ENCODE assay signal across 1 cellular context in the genomic region with DNA sequence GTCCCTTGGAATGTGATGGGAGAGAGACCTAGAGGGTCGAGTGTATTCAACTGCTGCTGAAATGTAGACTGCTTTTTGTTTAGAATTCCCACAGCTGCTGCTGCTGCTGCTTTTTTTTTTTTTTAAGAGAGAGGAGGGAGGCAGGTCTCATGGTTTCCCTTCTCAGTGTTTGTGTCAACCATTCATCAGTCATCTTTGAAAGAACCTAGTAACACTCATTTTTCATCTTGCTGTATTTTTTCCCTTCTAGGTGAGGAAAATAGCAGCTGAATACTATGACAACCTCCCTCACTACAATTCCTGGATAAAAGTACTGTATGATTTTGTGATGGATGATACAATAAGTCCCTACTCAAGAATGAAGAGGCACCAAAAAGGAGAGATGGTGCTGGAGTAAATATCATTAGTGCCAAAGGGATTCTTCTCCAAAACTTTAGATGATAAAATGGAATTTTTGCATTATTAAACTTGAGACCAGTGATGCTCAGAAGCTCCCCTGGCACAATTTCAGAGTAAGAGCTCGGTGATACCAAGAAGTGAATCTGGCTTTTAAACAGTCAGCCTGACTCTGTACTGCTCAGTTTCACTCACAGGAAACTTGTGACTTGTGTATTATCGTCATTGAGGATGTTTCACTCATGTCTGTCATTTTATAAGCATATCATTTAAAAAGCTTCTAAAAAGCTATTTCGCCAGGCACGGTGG.
TF ChIP-seq lines count a peak whose summit lies in the region.

No MANE protein-coding gene starts in this region.

TF ChIP-seq in GM23338, 12 proteins besides CTCF, POLR2A, EP300 and RAD21 (continued from another document):
- TF ChIP-seq ZNF462 (CRISPR knock-in tag; IDR thresholded peaks at IDR 0.05) (no peak), CREB1 (CRISPR knock-in tag; IDR thresholded peaks at IDR 0.05; ENCODE audit: low read depth) (no peak), EZH2phosphoT487 (IDR thresholded peaks at IDR 0.05; ENCODE audit: unreplicated experiment) (no peak), ZNF331 (CRISPR knock-in tag; IDR thresholded peaks at IDR 0.05; ENCODE audit: low read depth) (no peak), EZH2 (IDR thresholded peaks at IDR 0.05; ENCODE audit: low read depth, unreplicated experiment) (no peak)
- TF ChIP-seq, protein P1, sequence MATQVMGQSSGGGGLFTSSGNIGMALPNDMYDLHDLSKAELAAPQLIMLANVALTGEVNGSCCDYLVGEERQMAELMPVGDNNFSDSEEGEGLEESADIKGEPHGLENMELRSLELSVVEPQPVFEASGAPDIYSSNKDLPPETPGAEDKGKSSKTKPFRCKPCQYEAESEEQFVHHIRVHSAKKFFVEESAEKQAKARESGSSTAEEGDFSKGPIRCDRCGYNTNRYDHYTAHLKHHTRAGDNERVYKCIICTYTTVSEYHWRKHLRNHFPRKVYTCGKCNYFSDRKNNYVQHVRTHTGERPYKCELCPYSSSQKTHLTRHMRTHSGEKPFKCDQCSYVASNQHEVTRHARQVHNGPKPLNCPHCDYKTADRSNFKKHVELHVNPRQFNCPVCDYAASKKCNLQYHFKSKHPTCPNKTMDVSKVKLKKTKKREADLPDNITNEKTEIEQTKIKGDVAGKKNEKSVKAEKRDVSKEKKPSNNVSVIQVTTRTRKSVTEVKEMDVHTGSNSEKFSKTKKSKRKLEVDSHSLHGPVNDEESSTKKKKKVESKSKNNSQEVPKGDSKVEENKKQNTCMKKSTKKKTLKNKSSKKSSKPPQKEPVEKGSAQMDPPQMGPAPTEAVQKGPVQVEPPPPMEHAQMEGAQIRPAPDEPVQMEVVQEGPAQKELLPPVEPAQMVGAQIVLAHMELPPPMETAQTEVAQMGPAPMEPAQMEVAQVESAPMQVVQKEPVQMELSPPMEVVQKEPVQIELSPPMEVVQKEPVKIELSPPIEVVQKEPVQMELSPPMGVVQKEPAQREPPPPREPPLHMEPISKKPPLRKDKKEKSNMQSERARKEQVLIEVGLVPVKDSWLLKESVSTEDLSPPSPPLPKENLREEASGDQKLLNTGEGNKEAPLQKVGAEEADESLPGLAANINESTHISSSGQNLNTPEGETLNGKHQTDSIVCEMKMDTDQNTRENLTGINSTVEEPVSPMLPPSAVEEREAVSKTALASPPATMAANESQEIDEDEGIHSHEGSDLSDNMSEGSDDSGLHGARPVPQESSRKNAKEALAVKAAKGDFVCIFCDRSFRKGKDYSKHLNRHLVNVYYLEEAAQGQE (IDR thresholded peaks at IDR 0.05; ENCODE audit: unreplicated experiment): no peak
TF ChIP-seq in GM23338: peak in this region for 0.
